In the genomic region with DNA sequence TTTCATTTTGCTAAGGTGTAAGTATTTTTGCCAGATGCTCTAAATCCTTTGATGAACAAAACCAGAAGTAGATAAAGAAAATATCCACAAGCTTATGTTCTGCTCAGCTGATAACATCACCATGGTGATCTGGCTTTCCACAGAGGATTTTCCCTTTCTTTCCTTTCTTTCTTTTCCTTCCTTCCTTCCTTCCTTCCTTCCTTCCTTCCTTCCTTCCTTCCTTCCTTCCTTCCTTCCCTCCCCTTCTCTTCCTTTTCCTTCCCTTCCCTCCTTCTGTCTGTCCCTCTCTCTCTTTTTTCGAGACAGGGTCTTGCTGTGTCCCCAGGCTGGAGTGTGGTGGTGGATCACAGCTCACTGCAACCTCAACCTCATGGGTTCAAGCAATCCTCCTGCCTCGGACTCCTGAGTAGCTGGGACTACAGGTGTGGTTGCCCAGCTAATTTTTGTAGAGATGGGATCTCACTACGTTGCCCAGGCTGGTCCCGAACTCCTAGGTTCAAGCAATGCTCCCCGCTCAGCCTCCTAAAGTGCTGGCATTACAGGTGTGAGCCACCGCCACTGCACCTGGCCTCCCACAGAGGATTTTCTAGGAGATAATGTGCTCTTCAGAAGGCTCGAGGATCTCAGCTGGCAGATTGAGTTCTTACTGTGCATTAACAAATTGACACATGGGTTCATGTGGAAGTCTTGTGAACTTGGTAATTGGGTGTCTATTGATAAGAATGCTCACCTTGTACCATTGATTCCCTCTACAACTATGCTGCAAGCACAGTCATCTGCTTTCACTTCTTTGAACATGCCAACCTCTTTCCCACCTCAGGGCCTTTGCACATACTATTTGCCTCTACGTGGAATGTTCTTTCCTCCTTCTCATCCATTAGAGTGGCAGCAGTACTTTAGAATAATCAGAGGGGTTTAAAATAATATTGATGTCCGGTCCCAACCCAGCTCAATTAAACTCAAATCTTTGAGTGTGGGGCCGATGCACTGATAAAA, we compare ENCODE assay signal across 1 cellular context.
TF ChIP-seq lines count a peak whose summit lies in the region.

No MANE protein-coding gene starts in this region.

TF ChIP-seq in WTC11, 78 proteins besides CTCF, POLR2A, EP300 and RAD21:
- TF ChIP-seq, protein P1, sequence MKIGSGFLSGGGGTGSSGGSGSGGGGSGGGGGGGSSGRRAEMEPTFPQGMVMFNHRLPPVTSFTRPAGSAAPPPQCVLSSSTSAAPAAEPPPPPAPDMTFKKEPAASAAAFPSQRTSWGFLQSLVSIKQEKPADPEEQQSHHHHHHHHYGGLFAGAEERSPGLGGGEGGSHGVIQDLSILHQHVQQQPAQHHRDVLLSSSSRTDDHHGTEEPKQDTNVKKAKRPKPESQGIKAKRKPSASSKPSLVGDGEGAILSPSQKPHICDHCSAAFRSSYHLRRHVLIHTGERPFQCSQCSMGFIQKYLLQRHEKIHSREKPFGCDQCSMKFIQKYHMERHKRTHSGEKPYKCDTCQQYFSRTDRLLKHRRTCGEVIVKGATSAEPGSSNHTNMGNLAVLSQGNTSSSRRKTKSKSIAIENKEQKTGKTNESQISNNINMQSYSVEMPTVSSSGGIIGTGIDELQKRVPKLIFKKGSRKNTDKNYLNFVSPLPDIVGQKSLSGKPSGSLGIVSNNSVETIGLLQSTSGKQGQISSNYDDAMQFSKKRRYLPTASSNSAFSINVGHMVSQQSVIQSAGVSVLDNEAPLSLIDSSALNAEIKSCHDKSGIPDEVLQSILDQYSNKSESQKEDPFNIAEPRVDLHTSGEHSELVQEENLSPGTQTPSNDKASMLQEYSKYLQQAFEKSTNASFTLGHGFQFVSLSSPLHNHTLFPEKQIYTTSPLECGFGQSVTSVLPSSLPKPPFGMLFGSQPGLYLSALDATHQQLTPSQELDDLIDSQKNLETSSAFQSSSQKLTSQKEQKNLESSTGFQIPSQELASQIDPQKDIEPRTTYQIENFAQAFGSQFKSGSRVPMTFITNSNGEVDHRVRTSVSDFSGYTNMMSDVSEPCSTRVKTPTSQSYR (CRISPR knock-in tag; IDR thresholded peaks at IDR 0.05): no peak
- TF ChIP-seq ZNF121 (CRISPR knock-in tag; IDR thresholded peaks at IDR 0.05) (peak; percentile 97), NR1H2 (CRISPR knock-in tag; IDR thresholded peaks at IDR 0.05) (no peak), CREB1 (CRISPR knock-in tag; IDR thresholded peaks at IDR 0.05) (no peak), PRRX2 (CRISPR knock-in tag; IDR thresholded peaks at IDR 0.05) (no peak), ZBTB43 (CRISPR knock-in tag; IDR thresholded peaks at IDR 0.05) (no peak), GTF2I (CRISPR knock-in tag; conservative IDR thresholded peaks at IDR 0.05) (peak; percentile 73; the same call in 1 of the 2 replicates)
- TF ChIP-seq, protein P2, sequence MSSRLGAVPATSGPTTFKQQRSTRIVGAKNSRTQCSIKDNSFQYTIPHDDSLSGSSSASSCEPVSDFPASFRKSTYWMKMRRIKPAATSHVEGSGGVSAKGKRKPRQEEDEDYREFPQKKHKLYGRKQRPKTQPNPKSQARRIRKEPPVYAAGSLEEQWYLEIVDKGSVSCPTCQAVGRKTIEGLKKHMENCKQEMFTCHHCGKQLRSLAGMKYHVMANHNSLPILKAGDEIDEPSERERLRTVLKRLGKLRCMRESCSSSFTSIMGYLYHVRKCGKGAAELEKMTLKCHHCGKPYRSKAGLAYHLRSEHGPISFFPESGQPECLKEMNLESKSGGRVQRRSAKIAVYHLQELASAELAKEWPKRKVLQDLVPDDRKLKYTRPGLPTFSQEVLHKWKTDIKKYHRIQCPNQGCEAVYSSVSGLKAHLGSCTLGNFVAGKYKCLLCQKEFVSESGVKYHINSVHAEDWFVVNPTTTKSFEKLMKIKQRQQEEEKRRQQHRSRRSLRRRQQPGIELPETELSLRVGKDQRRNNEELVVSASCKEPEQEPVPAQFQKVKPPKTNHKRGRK (CRISPR knock-in tag; IDR thresholded peaks at IDR 0.05; ENCODE audit: borderline replicate concordance): peak; percentile 64; the same call in 1 of the 2 replicates
